Comparison of ENCODE assay signal across 38 cellular contexts in genomic region chr6:98779618-98780017, GRCh38. TPM values are rescaled to one million over a fixed set of nuclear protein-coding genes. Genes with fewer than 3 reads are reported as not detected.
"Had no signal": no experiment of that assay in that cellular context is flagged by ENCODE, and none has a peak within 500 bp of the region (broad histone marks: within the 10 kb centered on the region; RNA-seq: fewer than 3 reads in every experiment).

No MANE protein-coding gene starts in this region.

- ATAC-seq: activated CD8-positive, alpha-beta T cell treated with anti-CD3 and anti-CD28 coated beads for 36 hours; activated T-cell treated with anti-CD3 and anti-CD28 coated beads, Interleukin-2, amount 50 U/mL, for 72 hours; activated T-helper 17 cell treated with anti-CD3 and anti-CD28 coated beads, Interleukin-2, amount 50 U/mL, for 72 hours; Right ventricle myocardium inferior; SK-N-SH treated with all-trans-retinoic acid at 6 μM for 48 hours; T-cell had no signal

- H3K36me3 Mint-ChIP-seq: activated naive CD8-positive, alpha-beta T cell treated with anti-CD3 and anti-CD28 coated beads for 36 hours; T-cell had no signal

- DNase-seq: activated B cell treated with CpG ODN at 0.5 μM for 24 hours; activated CD4-positive, alpha-beta T cell treated with anti-CD3 and anti-CD28 coated beads for 48 hours; activated CD4-positive, CD25-positive, alpha-beta regulatory T cell treated with anti-CD3 and anti-CD28 coated beads, Interleukin-2, amount 50 U/mL, for 72 hours; activated CD8-positive, alpha-beta T cell treated with anti-CD3 and anti-CD28 coated beads for 36 hours; activated effector memory CD4-positive, alpha-beta T cell treated with anti-CD3 and anti-CD28 coated beads, Interleukin-2, amount 50 U/mL, for 16 hours; activated naive CD4-positive, alpha-beta T cell; activated naive CD4-positive, alpha-beta T cell treated with anti-CD3 and anti-CD28 coated beads, Interleukin-2, amount 50 U/mL, for 16 hours; activated naive CD8-positive, alpha-beta T cell treated with anti-CD3 and anti-CD28 coated beads for 36 hours; activated T-cell treated with anti-CD3 and anti-CD28 coated beads, Interleukin-2, amount 50 U/mL, for 1 hour; activated T-cell treated with anti-CD3 and anti-CD28 coated beads, Interleukin-2, amount 50 U/mL, for 72 hours; amniotic stem cell; aorta; brain microvascular endothelial cell; central memory CD4-positive, alpha-beta T cell; MM.1S; MV-4-11; NCI-H1092; NCI-H1436 treated with DMSO at 0.1 percent for 48 hours; NCI-H1694 treated with DMSO at 0.1 percent for 48 hours; NCI-H2029; NCI-H345; NCI-H526; NCI-H748 treated with DMSO at 0.1 percent for 48 hours; NK-92 treated with Interleukin-12 subunit alpha and Interleukin-12 subunit beta, amount 100 ng/mL, for 24 hours; PC-9; SIG-M5; T-cell; T-helper 2 cell; T-helper 9 cell had no signal

- H3K27ac Mint-ChIP-seq: activated B cell treated with CpG ODN at 0.5 μM for 24 hours; activated CD8-positive, alpha-beta T cell treated with anti-CD3 and anti-CD28 coated beads for 36 hours; activated naive CD8-positive, alpha-beta T cell treated with anti-CD3 and anti-CD28 coated beads for 36 hours; activated T-cell treated with anti-CD3 and anti-CD28 coated beads, Interleukin-2, amount 50 U/mL, for 72 hours; activated T-helper 17 cell treated with anti-CD3 and anti-CD28 coated beads, Interleukin-2, amount 50 U/mL, for 72 hours; T-cell had no signal

- H3K4me2 ChIP-seq: PC-9 had no signal

- H3K9me3 Mint-ChIP-seq: activated B cell treated with CpG ODN at 0.5 μM for 24 hours; activated CD8-positive, alpha-beta T cell treated with anti-CD3 and anti-CD28 coated beads for 36 hours; activated naive CD8-positive, alpha-beta T cell treated with anti-CD3 and anti-CD28 coated beads for 36 hours; activated T-cell treated with anti-CD3 and anti-CD28 coated beads, Interleukin-2, amount 50 U/mL, for 72 hours; activated T-helper 17 cell treated with anti-CD3 and anti-CD28 coated beads, Interleukin-2, amount 50 U/mL, for 72 hours had no signal

- H3K36me3 ChIP-seq: brain microvascular endothelial cell had no signal

- H3K4me3 ChIP-seq: PC-9 had no signal

- H3K4me1 Mint-ChIP-seq: activated B cell treated with CpG ODN at 0.5 μM for 24 hours; activated naive CD8-positive, alpha-beta T cell treated with anti-CD3 and anti-CD28 coated beads for 36 hours; activated T-helper 17 cell treated with anti-CD3 and anti-CD28 coated beads, Interleukin-2, amount 50 U/mL, for 72 hours; T-cell had no signal

- FAIRE-seq: RCC 7860 had no signal

- H2AFZ ChIP-seq: PC-9 had no signal

- H3K4me3 Mint-ChIP-seq: activated B cell treated with CpG ODN at 0.5 μM for 24 hours; activated CD8-positive, alpha-beta T cell treated with anti-CD3 and anti-CD28 coated beads for 36 hours; activated naive CD8-positive, alpha-beta T cell treated with anti-CD3 and anti-CD28 coated beads for 36 hours; activated T-cell treated with anti-CD3 and anti-CD28 coated beads, Interleukin-2, amount 50 U/mL, for 72 hours; activated T-helper 17 cell treated with anti-CD3 and anti-CD28 coated beads, Interleukin-2, amount 50 U/mL, for 72 hours; T-cell had no signal

- H3K27me3 ChIP-seq: brain microvascular endothelial cell had no signal

- H3K27ac ChIP-seq: brain microvascular endothelial cell, PC-9, RWPE1, VCaP had no signal

RNA-seq across cellular contexts. Expression of gene POU3F2, which starts 54.8 kb away (rescaled TPM):
- total RNA-seq: activated B cell treated with CpG ODN at 0.5 μM for 24 hours; activated CD8-positive, alpha-beta memory T cell treated with anti-CD3 and anti-CD28 coated beads for 36 hours; activated CD8-positive, alpha-beta T cell treated with anti-CD3 and anti-CD28 coated beads for 36 hours; activated naive CD8-positive, alpha-beta T cell treated with anti-CD3 and anti-CD28 coated beads for 36 hours; activated T-cell treated with anti-CD3 and anti-CD28 coated beads, Interleukin-2, amount 50 U/mL, for 72 hours; activated T-helper 17 cell treated with anti-CD3 and anti-CD28 coated beads, Interleukin-2, amount 50 U/mL, for 72 hours; aorta; LHCN-M2; NCI-H460; PC-9; Right ventricle myocardium inferior; T-cell had no signal
- polyA plus RNA-seq: aorta had no signal
